In genomic region chr16:31472559-31473203, GRCh38 we compare ENCODE assay signal across 8 cellular contexts. TPM values are rescaled to one million over a fixed set of nuclear protein-coding genes. Genes with fewer than 3 reads are reported as not detected.
DNase-seq lines count a peak whose midpoint lies in the region; ATAC-seq and TF ChIP-seq lines count a peak whose summit lies in the region.

No MANE protein-coding gene starts in this region.

- DNase-seq in NCI-H82 (lab: John Stamatoyannopoulos, UW) (peak; percentile 67), NCI-H82 treated with DMSO at 0.1 percent for 48 hours (lab: John Stamatoyannopoulos, UW; ENCODE audit: unreplicated experiment) (no peak), MG63 (peak; percentile 72), dorsolateral prefrontal cortex (peak in 2 of 10 donors; percentile 20 to 80), stromal cell of bone marrow (ENCODE audit: low read depth) (peak; percentile 84)
- peak; percentile 30 for DNase-seq in T-helper 2 cell treated with Interferon-gamma antibody and Interleukin-4, amounts not matched to agents 5 μg/mL and 100 μg/mL, for 36 hours (ENCODE audit: low spot score)

- H3K27ac ChIP-seq in dorsolateral prefrontal cortex (peak overlapping the region in 37 of 59 donors; percentile 0 to 84 (median 57)), liver (ENCODE audit: low read depth in 1 of 2, low read length in 2 of 2) (peak overlapping the region; percentile 61 to 82)

- H3K9ac ChIP-seq in liver (ENCODE audit: low read depth in 1 of 2, low read length in 2 of 2): no peak overlapping the region

- H3K27me3 ChIP-seq in MG63: no peaks in the 10 kb centered on the region
- peaks cover 0 to 46% (median 10%) of the 10 kb centered on the region in 45 donors for H3K27me3 ChIP-seq in dorsolateral prefrontal cortex
- H3K27me3 ChIP-seq in liver (ENCODE audit: control insufficient read depth in 4 of 4, insufficient read depth in 4 of 4, low read length in 3 of 4): no peaks in the 10 kb centered on the region

- no peaks in the 10 kb centered on the region for H3K9me3 ChIP-seq in MG63
- no peaks in the 10 kb centered on the region for H3K9me3 ChIP-seq in liver (ENCODE audit: control insufficient read depth in 4 of 4, low read length in 3 of 4)

- intact Hi-C loops in dorsolateral prefrontal cortex (cut with DNase I): no loop called here

- H3K4me1 Mint-ChIP-seq in T-helper 2 cell treated with Interferon-gamma antibody and Interleukin-4, amounts not matched to agents 5 μg/mL and 100 μg/mL, for 36 hours (ENCODE audit: low read depth): peaks cover 11% of the 10 kb centered on the region

- H3K36me3 ChIP-seq in MG63 (peaks cover 51% of the 10 kb centered on the region), liver (ENCODE audit: control insufficient read depth in 4 of 4, insufficient read depth in 3 of 4, low read depth in 1 of 4, low read length in 3 of 4) (no peaks in the 10 kb centered on the region)

- WGBS in liver: 32% methylated on average over 24 of the region's 24 CpGs

- ATAC-seq in HG03520 (IDR thresholded peaks at IDR 0.05; ENCODE audit: unreplicated experiment): no peak

- no peaks in the 10 kb centered on the region for H3K9me3 Mint-ChIP-seq in T-helper 2 cell treated with Interferon-gamma antibody and Interleukin-4, amounts not matched to agents 5 μg/mL and 100 μg/mL, for 36 hours

- H3K4me1 ChIP-seq in liver (ENCODE audit: control insufficient read depth in 4 of 4, insufficient read depth in 4 of 4, low read length in 3 of 4): peaks cover 5 to 29% (median 18%) of the 10 kb centered on the region in 4 donors

- no peak overlapping the region for H3K27ac Mint-ChIP-seq in T-helper 2 cell treated with Interferon-gamma antibody and Interleukin-4, amounts not matched to agents 5 μg/mL and 100 μg/mL, for 36 hours

- peaks cover 35% of the 10 kb centered on the region for H3K27me3 Mint-ChIP-seq in T-helper 2 cell treated with Interferon-gamma antibody and Interleukin-4, amounts not matched to agents 5 μg/mL and 100 μg/mL, for 36 hours (ENCODE audit: low read depth)

- peak overlapping the region; percentile 71 for H3K4me3 ChIP-seq in MG63
- H3K4me3 ChIP-seq in dorsolateral prefrontal cortex: peak overlapping the region; percentile 26 to 71 (median 52)
- peak overlapping the region in 2 of 3 donors; percentile 17 to 57 for H3K4me3 ChIP-seq in liver (ENCODE audit: low read depth in 1 of 3, low read length in 3 of 3)

- peak; percentile 71 to 77 for TF ChIP-seq RAD21 in liver (IDR thresholded peaks at IDR 0.05)

- peaks cover 2% of the 10 kb centered on the region for H3K36me3 Mint-ChIP-seq in T-helper 2 cell treated with Interferon-gamma antibody and Interleukin-4, amounts not matched to agents 5 μg/mL and 100 μg/mL, for 36 hours (ENCODE audit: low read depth)

- TF ChIP-seq CTCF in dorsolateral prefrontal cortex (IDR thresholded peaks at IDR 0.05 in 54 of 56, conservative IDR thresholded peaks at IDR 0.05 in 2 of 56; ENCODE audit: low read depth in 1 of 56, partially characterized antibody in 56 of 56) (peak in 37 of 56 donors; percentile 14 to 49 (median 28)), liver (IDR thresholded peaks at IDR 0.05; ENCODE audit: low read depth, low read length, missing input control) (peak; percentile 68)

- peak overlapping the region; percentile 71 for H3K4me3 Mint-ChIP-seq in T-helper 2 cell treated with Interferon-gamma antibody and Interleukin-4, amounts not matched to agents 5 μg/mL and 100 μg/mL, for 36 hours

TF ChIP-seq in liver, 16 proteins besides CTCF, POLR2A, EP300 and RAD21:
- no peak for TF ChIP-seq TAF1 (conservative IDR thresholded peaks at IDR 0.05)
- TF ChIP-seq SP1 (IDR thresholded peaks at IDR 0.05): peak; percentile 52

RNA-seq across cellular contexts. Expression of gene TGFB1I1, which starts 0.7 kb away (rescaled TPM):
- 39.1 and 48.1 TPM in 2 replicates for total RNA-seq in MG63 (2014; rRNA removed; shearing (Covaris generic); ENCODE audit: low replicate concordance)
- total RNA-seq in dorsolateral prefrontal cortex: 10 to 100 TPM in 12 of 120 experiments, 1 to 10 TPM in 108; 1.7 to 19.5 (median 4.9) TPM
- 1 to 10 TPM; 4.2 to 6.8 TPM for total RNA-seq in liver
- 1 to 10 TPM; 4.9 to 8.3 TPM for polyA plus RNA-seq in liver

RNA-seq across cellular contexts. Expression of gene SLC5A2, which starts 10.2 kb away (rescaled TPM):
- not detected in 2 replicates for total RNA-seq in MG63 (2014; rRNA removed; shearing (Covaris generic); ENCODE audit: low replicate concordance)
- total RNA-seq in dorsolateral prefrontal cortex (1 to 10 TPM in 5 of 120 experiments, under 1 TPM in 48, not detected in 67; 0.17 to 1.8 (median 0.48) TPM), liver (under 1 TPM in 1 of 2 donors, not detected in 1; 0.14 TPM)
- polyA plus RNA-seq in liver: 1 to 10 TPM in 1 of 2 donors, under 1 TPM in 1; 0.93 to 8.1 TPM

RNA-seq across cellular contexts. Expression of gene ARMC5, which starts 13.4 kb away (rescaled TPM):
- total RNA-seq in MG63 (2014; rRNA removed; shearing (Covaris generic); ENCODE audit: low replicate concordance): 11.3 and 12.7 TPM in 2 replicates
- total RNA-seq in dorsolateral prefrontal cortex (10 to 100 TPM; 10.4 to 21.8 (median 15.2) TPM), liver (10 to 100 TPM in 1 of 2 donors, 1 to 10 TPM in 1; 5.4 to 13.3 TPM)
- 10 to 100 TPM; 10.1 to 12.6 TPM for polyA plus RNA-seq in liver

RNA-seq across cellular contexts. Expression of gene ZNF843, which starts 30.1 kb away (rescaled TPM):
- not detected in 2 replicates for total RNA-seq in MG63 (2014; rRNA removed; shearing (Covaris generic); ENCODE audit: low replicate concordance)
- total RNA-seq in dorsolateral prefrontal cortex (1 to 10 TPM; 1.2 to 5.3 (median 2.9) TPM), liver (under 1 TPM; 0.25 to 0.84 TPM)
- polyA plus RNA-seq in liver: under 1 TPM in 1 of 2 donors, not detected in 1; 0.35 TPM

RNA-seq across cellular contexts. Expression of gene RUSF1, which starts 35.5 kb away (rescaled TPM):
- total RNA-seq in MG63 (2014; rRNA removed; shearing (Covaris generic); ENCODE audit: low replicate concordance): 20.6 and 27.9 TPM in 2 replicates
- 10 to 100 TPM; 29.1 to 91.6 (median 63.9) TPM for total RNA-seq in dorsolateral prefrontal cortex
- 10 to 100 TPM; 47.3 to 73.1 TPM for total RNA-seq in liver
- polyA plus RNA-seq in liver: 10 to 100 TPM; 21.8 to 51.7 TPM
